ENCODE assay signal across 28 cellular contexts in the genomic region with DNA sequence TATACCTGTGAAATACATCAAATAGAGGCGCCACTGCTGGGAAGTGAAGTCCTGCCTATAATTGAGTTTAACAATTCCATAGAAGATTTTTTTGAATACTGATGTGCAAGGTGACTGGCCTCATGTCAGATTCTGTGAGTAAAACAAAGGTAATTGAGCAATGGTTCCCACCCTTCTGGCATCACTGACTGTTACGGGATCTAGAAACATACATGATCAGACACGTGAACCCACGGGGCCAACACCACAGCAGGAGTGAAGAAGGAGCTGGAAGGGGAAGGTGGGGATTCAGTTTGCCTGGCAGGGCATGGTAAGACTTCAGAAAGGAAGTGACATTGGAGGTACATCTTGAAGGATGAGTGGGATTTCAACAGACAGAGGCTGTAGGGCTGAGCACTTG.
"Had no signal": no experiment of that assay in that cellular context is flagged by ENCODE, and none has a peak within 500 bp of the region (broad histone marks: within the 10 kb centered on the region; RNA-seq: fewer than 3 reads in every experiment).

No MANE protein-coding gene starts in this region.

- H3K9ac ChIP-seq: neural progenitor cell, parathyroid adenoma had no signal

- H3K27me3 Mint-ChIP-seq: naive B cell; stimulated activated naive B cell treated with anti-CD40 and anti-IgM and Interleukin-4, amounts not matched to agents 10 μg/mL and 1 μg/mL and 100 μg/mL, for 72 hours had no signal

- H3K27ac ChIP-seq: left lung, lower lobe of right lung, neural progenitor cell, neutrophil, parathyroid adenoma, right atrium auricular region, right lobe of liver, stomach, testis, thyroid gland, transverse colon, upper lobe of left lung, vagina had no signal

- H3K9me3 ChIP-seq: lower lobe of right lung, neutrophil, right lobe of liver, stomach, testis, thyroid gland, transverse colon, upper lobe of left lung, vagina had no signal

- H3K4me1 Mint-ChIP-seq: naive B cell; natural killer cell; nephron progenitor cell; stimulated activated naive B cell treated with anti-CD40 and anti-IgM and Interleukin-4, amounts not matched to agents 10 μg/mL and 1 μg/mL and 100 μg/mL, for 72 hours had no signal

- H3K27ac Mint-ChIP-seq: mesothelial cell of epicardium, natural killer cell, nephron progenitor cell, neural progenitor cell had no signal

- H3K27me3 ChIP-seq: left lung, neural progenitor cell, neutrophil, right atrium auricular region, right lobe of liver, stomach, testis, thyroid gland, transverse colon, upper lobe of left lung, vagina had no signal

- ATAC-seq: left colon; left lung; lower lobe of right lung; natural killer cell; right lobe of liver; stimulated activated naive B cell treated with anti-CD40 and anti-IgM and Interleukin-4, amounts not matched to agents 10 μg/mL and 1 μg/mL and 100 μg/mL, for 72 hours; stimulated activated naive CD8-positive, alpha-beta T cell treated with anti-CD3 and anti-CD28 coated beads, Interleukin-15, Interleukin-2, amounts not matched to agents 100 U/mL and 50 U/mL, for 24 hours had no signal

- H3K36me3 Mint-ChIP-seq: naive B cell; natural killer cell; stimulated activated naive B cell treated with anti-CD40 and anti-IgM and Interleukin-4, amounts not matched to agents 10 μg/mL and 1 μg/mL and 100 μg/mL, for 72 hours had no signal

- H3K4me1 ChIP-seq: left lung, lower lobe of right lung, parathyroid adenoma, right lobe of liver, stomach, testis, thyroid gland, transverse colon, upper lobe of left lung, vagina had no signal

- H3K4me3 ChIP-seq: left lung, lower lobe of right lung, neural progenitor cell, right atrium auricular region, right lobe of liver, smooth muscle cell, stomach, testis, thyroid gland, transverse colon, upper lobe of left lung, vagina had no signal

- H2AFZ ChIP-seq: neural progenitor cell, parathyroid adenoma had no signal

- H3K4me2 ChIP-seq: neural progenitor cell, smooth muscle cell had no signal

- H3K79me2 ChIP-seq: parathyroid adenoma had no signal

- DNase-seq: kidney; left colon; left lung; lower lobe of right lung; mesendoderm; naive B cell; natural killer cell; nephron progenitor cell; occipital lobe; right lobe of liver; stimulated activated CD4-positive, alpha-beta T cell treated with anti-CD3 and anti-CD28 coated beads, Interleukin-1b, Interleukin-23, amount 100 ng/mL, for 48 hours; stimulated activated CD4-positive, alpha-beta T cell treated with anti-CD3 and anti-CD28 coated beads, Interleukin-2, amount 100 ng/mL, for 48 hours; stimulated activated CD4-positive, alpha-beta T cell treated with anti-CD3 and anti-CD28 coated beads, Interleukin-4, amount 100 ng/mL, for 4 hours; stimulated activated CD8-positive, alpha-beta memory T cell treated with anti-CD3 and anti-CD28 coated beads, Interleukin-4, amount 100 ng/mL, for 48 hours; stimulated activated naive B cell treated with anti-CD40 and anti-IgM and Interleukin-4, amounts not matched to agents 10 μg/mL and 1 μg/mL and 100 μg/mL, for 72 hours; stimulated activated naive CD8-positive, alpha-beta T cell treated with anti-CD3 and anti-CD28 coated beads, Interleukin-15, Interleukin-2, amounts not matched to agents 100 U/mL and 50 U/mL, for 24 hours; stomach; testis; thyroid gland; transverse colon; upper lobe of left lung had no signal

- H3K4me3 Mint-ChIP-seq: mesothelial cell of epicardium; naive B cell; natural killer cell; nephron progenitor cell; neural progenitor cell; stimulated activated naive B cell treated with anti-CD40 and anti-IgM and Interleukin-4, amounts not matched to agents 10 μg/mL and 1 μg/mL and 100 μg/mL, for 72 hours had no signal

- H3K36me3 ChIP-seq: left lung, lower lobe of right lung, neural progenitor cell, neutrophil, right atrium auricular region, right lobe of liver, stomach, thyroid gland, transverse colon, upper lobe of left lung, vagina had no signal
